ENCODE assay signal across 8 cellular contexts in genomic region chr6:56370127-56370540, GRCh38.
DNase-seq lines count a peak whose midpoint lies in the region; ATAC-seq and TF ChIP-seq lines count a peak whose summit lies in the region.

No MANE protein-coding gene starts in this region.

- H3K9me3 Mint-ChIP-seq in activated T-helper 1 cell treated with anti-CD3 and anti-CD28 coated beads, Interleukin-12 subunit alpha, Interleukin-12 subunit beta, Interleukin-2, Interleukin-4 antibody, amounts not matched to agents 30 ng/mL and 10 ng/mL and 1 ng/mL, durations not matched to agents 14 hours and 24 hours and 36 hours: no peaks in the 10 kb centered on the region

- peaks cover 2% of the 10 kb centered on the region for H3K27me3 Mint-ChIP-seq in activated T-helper 1 cell treated with anti-CD3 and anti-CD28 coated beads, Interleukin-12 subunit alpha, Interleukin-12 subunit beta, Interleukin-2, Interleukin-4 antibody, amounts not matched to agents 30 ng/mL and 10 ng/mL and 1 ng/mL, durations not matched to agents 14 hours and 24 hours and 36 hours (ENCODE audit: insufficient read depth)

- no CpG with 5 or more reads among the region's 10 CpGs for WGBS in neuronal stem cell (ENCODE audit: extremely low coverage in 2 of 2, insufficient read length in 2 of 2, insufficient replicate concordance in 1 of 2), 2 donors

- POLR2A ChIA-PET in PC-9 (lab: Charles Lee; ENCODE audit: unreplicated experiment): interaction anchor here (0.5 to 0.9 kb wide), 3 partner anchors 150 to 612 kb away, joined by 4 to 8 read pairs (median 5); no protein-coding TSS in a partner anchor

- DNase-seq in COLO668 (lab: John Stamatoyannopoulos, UW; ENCODE audit: unreplicated experiment): peak; percentile 69
- peak; percentile 58 to 66 for DNase-seq in PC-9
- DNase-seq in fibroblast of mammary gland (ENCODE audit: low read depth): peak; percentile 83
- DNase-seq in neuronal stem cell (ENCODE audit: low spot score): peak; percentile 17
- no peak for DNase-seq in NOMO-1 (lab: John Stamatoyannopoulos, UW; ENCODE audit: unreplicated experiment in 2 of 2)
- DNase-seq in activated T-helper 1 cell treated with anti-CD3 and anti-CD28 coated beads, Interleukin-12 subunit alpha, Interleukin-12 subunit beta, Interleukin-2, Interleukin-4 antibody, amounts not matched to agents 30 ng/mL and 10 ng/mL and 1 ng/mL, durations not matched to agents 14 hours and 24 hours and 36 hours (ENCODE audit: low spot score): no peak
- DNase-seq in epidermal melanocyte (ENCODE audit: insufficient read length, low spot score): no peak

- no peak overlapping the region for H3K23ac ChIP-seq in neuronal stem cell (ENCODE audit: low read depth, low read length, poor library complexity)

- no peak overlapping the region for H3K9ac ChIP-seq in neuronal stem cell (ENCODE audit: low read depth, low read length, poor library complexity)

- H3K9me3 ChIP-seq in PC-9 (ENCODE audit: insufficient read depth, low read depth) (no peaks in the 10 kb centered on the region), neuronal stem cell (replicated peaks in 1 of 2; ENCODE audit: control insufficient read depth in 2 of 2, insufficient read depth in 1 of 2, low read depth in 1 of 2, low read length in 2 of 2) (no peaks in the 10 kb centered on the region)

- no peak overlapping the region for H2BK120ac ChIP-seq in neuronal stem cell (ENCODE audit: low read depth, low read length)

- no peak overlapping the region for H3K4ac ChIP-seq in neuronal stem cell (ENCODE audit: low read length)

- no peak overlapping the region for H3K14ac ChIP-seq in neuronal stem cell (ENCODE audit: low read length)

- TF ChIP-seq CTCF in PC-9 (conservative IDR thresholded peaks at IDR 0.05) (peak; percentile 46; the same call in 1 of the 2 replicates), fibroblast of mammary gland (conservative IDR thresholded peaks at IDR 0.05; ENCODE audit: control insufficient read depth, insufficient read depth, low read depth, low read length) (peak; percentile 96)

- no peak overlapping the region for H3K4me3 Mint-ChIP-seq in activated T-helper 1 cell treated with anti-CD3 and anti-CD28 coated beads, Interleukin-12 subunit alpha, Interleukin-12 subunit beta, Interleukin-2, Interleukin-4 antibody, amounts not matched to agents 30 ng/mL and 10 ng/mL and 1 ng/mL, durations not matched to agents 14 hours and 24 hours and 36 hours

- H3K79me1 ChIP-seq in neuronal stem cell (ENCODE audit: low read depth, low read length): no peaks in the 10 kb centered on the region

- no peaks in the 10 kb centered on the region for H3K79me2 ChIP-seq in PC-9 (ENCODE audit: low read depth)

- BruUV-seq in PC-9 (replicated peaks; lab: Mats Ljungman, UMichigan): no TSS peak

- H3K4me1 Mint-ChIP-seq in activated T-helper 1 cell treated with anti-CD3 and anti-CD28 coated beads, Interleukin-12 subunit alpha, Interleukin-12 subunit beta, Interleukin-2, Interleukin-4 antibody, amounts not matched to agents 30 ng/mL and 10 ng/mL and 1 ng/mL, durations not matched to agents 14 hours and 24 hours and 36 hours (ENCODE audit: low read depth): no peaks in the 10 kb centered on the region

- H3K27me3 ChIP-seq in PC-9 (ENCODE audit: insufficient read depth, low read depth) (no peaks in the 10 kb centered on the region), neuronal stem cell (ENCODE audit: control insufficient read depth in 3 of 3, insufficient read depth in 3 of 3, low read depth in 1 of 3, low read length in 3 of 3) (no peaks in the 10 kb centered on the region)

- no peak overlapping the region for H2AK5ac ChIP-seq in neuronal stem cell (ENCODE audit: low read depth, low read length)

- H3K4me2 ChIP-seq in PC-9: peak overlapping the region; percentile 58; the same call in 1 of the 2 replicates
- no peak overlapping the region for H3K4me2 ChIP-seq in neuronal stem cell (ENCODE audit: insufficient read depth, low read length, poor library complexity, severe bottlenecking)

- peaks cover 3% of the 10 kb centered on the region; the same call in 1 of the 2 replicates for H3K9me2 ChIP-seq in PC-9 (ENCODE audit: insufficient read depth)

- H4K8ac ChIP-seq in neuronal stem cell (ENCODE audit: low read depth, low read length): no peak overlapping the region

- no peak overlapping the region for H3K18ac ChIP-seq in neuronal stem cell (ENCODE audit: low read length)

- no peaks in the 10 kb centered on the region for H4K20me1 ChIP-seq in PC-9 (ENCODE audit: insufficient read depth)

- H3K36me3 ChIP-seq in PC-9 (ENCODE audit: low read depth) (no peaks in the 10 kb centered on the region), neuronal stem cell (replicated peaks in 1 of 2; ENCODE audit: control insufficient read depth in 2 of 2, insufficient read depth in 2 of 2, low read length in 2 of 2) (no peaks in the 10 kb centered on the region)

- H3K36me3 Mint-ChIP-seq in activated T-helper 1 cell treated with anti-CD3 and anti-CD28 coated beads, Interleukin-12 subunit alpha, Interleukin-12 subunit beta, Interleukin-2, Interleukin-4 antibody, amounts not matched to agents 30 ng/mL and 10 ng/mL and 1 ng/mL, durations not matched to agents 14 hours and 24 hours and 36 hours (ENCODE audit: low read depth): no peaks in the 10 kb centered on the region

- CTCF ChIA-PET in PC-9 (lab: Charles Lee): interaction anchor here (1.0 to 1.1 kb wide), 2 partner anchors 223 to 532 kb away, joined by 3 read pairs; no protein-coding TSS in a partner anchor

- H4K91ac ChIP-seq in neuronal stem cell (ENCODE audit: low read depth, low read length, poor library complexity): no peak overlapping the region

- H3K4me3 ChIP-seq in PC-9 (no peak overlapping the region), fibroblast of mammary gland (ENCODE audit: control insufficient read depth, low read depth, low read length) (peak overlapping the region; percentile 23), neuronal stem cell (ENCODE audit: low read length in 2 of 2) (no peak overlapping the region)

- no peak overlapping the region for H2BK15ac ChIP-seq in neuronal stem cell (ENCODE audit: low read length)

- peak overlapping the region; percentile 53; the same call in 1 of the 2 replicates for H2AFZ ChIP-seq in PC-9
- H2AFZ ChIP-seq in neuronal stem cell (ENCODE audit: low read length): no peak overlapping the region

- H3K4me1 ChIP-seq in PC-9 (replicated peaks; ENCODE audit: insufficient read depth) (peaks cover 25% of the 10 kb centered on the region), neuronal stem cell (ENCODE audit: control insufficient read depth in 2 of 2, insufficient read depth in 1 of 2, low read depth in 1 of 2, low read length in 2 of 2) (peaks cover 0 to 4% of the 10 kb centered on the region in 2 donors)

- H3K27ac Mint-ChIP-seq in activated T-helper 1 cell treated with anti-CD3 and anti-CD28 coated beads, Interleukin-12 subunit alpha, Interleukin-12 subunit beta, Interleukin-2, Interleukin-4 antibody, amounts not matched to agents 30 ng/mL and 10 ng/mL and 1 ng/mL, durations not matched to agents 14 hours and 24 hours and 36 hours: no peak overlapping the region

- intact Hi-C loops in PC-9 (cut with micrococcal nuclease; ENCODE audit: unreplicated experiment): loop anchor here (5.0 to 10.0 kb wide), 2 partner anchors 85 to 222 kb away; no protein-coding TSS in a partner anchor
- intact Hi-C loops in activated T-helper 1 cell treated with anti-CD3 and anti-CD28 coated beads, Interleukin-12 subunit alpha, Interleukin-12 subunit beta, Interleukin-2, Interleukin-4 antibody, amounts not matched to agents 30 ng/mL and 10 ng/mL and 1 ng/mL, durations not matched to agents 14 hours and 24 hours and 36 hours (cut with micrococcal nuclease): no loop called here

- no peak for ATAC-seq in GM21526 (IDR thresholded peaks at IDR 0.05; ENCODE audit: low FRiP score, unreplicated experiment)

- H3K27ac ChIP-seq in PC-9 (peak overlapping the region; percentile 37), neuronal stem cell (replicated peaks; ENCODE audit: low read length) (no peak overlapping the region)

- H2BK5ac ChIP-seq in neuronal stem cell (ENCODE audit: low read length): no peak overlapping the region

- H2BK12ac ChIP-seq in neuronal stem cell (ENCODE audit: low read length): no peak overlapping the region

- peaks cover 14% of the 10 kb centered on the region; the same call in 1 of the 2 replicates for H3F3A ChIP-seq in PC-9 (ENCODE audit: insufficient read depth, low read depth)

Comparison
In these comparisons a context has a peak if more than half of its experiments do, and no peak if none do; other contexts are left out.
1. DNase-seq: peak in COLO668 (single experiment), PC-9 (2 of 2), fibroblast of mammary gland (single experiment) and neuronal stem cell (single experiment); none in NOMO-1 (0 of 2), activated T-helper 1 cell treated with anti-CD3 and anti-CD28 coated beads, Interleukin-12 subunit alpha, Interleukin-12 subunit beta, Interleukin-2, Interleukin-4 antibody, amounts not matched to agents 30 ng/mL and 10 ng/mL and 1 ng/mL, durations not matched to agents 14 hours and 24 hours and 36 hours (single experiment) and epidermal melanocyte (single experiment).